23 cellular contexts compared by ENCODE assay signal in the genomic region with DNA sequence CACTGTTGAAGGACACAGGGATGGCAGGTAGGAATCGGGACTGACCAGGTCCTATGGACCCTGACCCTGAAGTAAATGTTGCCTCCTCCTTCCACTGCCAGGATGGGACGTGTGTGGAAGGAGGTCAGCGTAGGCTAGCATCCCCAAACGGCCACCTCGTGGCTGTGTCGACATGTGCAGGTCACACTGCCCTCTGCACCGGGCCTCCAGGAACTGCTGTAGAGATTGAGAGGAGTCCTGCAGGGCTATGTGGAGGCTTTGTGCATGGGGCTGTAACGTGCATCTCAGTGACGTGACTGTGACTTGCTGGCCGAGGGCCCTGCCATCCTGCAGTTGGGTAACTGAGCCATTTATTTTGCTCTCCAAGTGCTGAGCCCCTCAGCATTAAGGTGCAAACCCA.
"Had no signal": no experiment of that assay in that cellular context is flagged by ENCODE, and none has a peak within 500 bp of the region (broad histone marks: within the 10 kb centered on the region; RNA-seq: fewer than 3 reads in every experiment).

No MANE protein-coding gene starts in this region.

- H3K9me3 ChIP-seq: esophagus muscularis mucosa, heart right ventricle, left lung, mucosa of descending colon, sigmoid colon, vagina had no signal

- H3K27ac ChIP-seq: brain microvascular endothelial cell, esophagus muscularis mucosa, foreskin keratinocyte, left lung, sigmoid colon, vagina had no signal

- ATAC-seq: foreskin keratinocyte; left lung; mucosa of descending colon; stimulated activated effector memory CD8-positive, alpha-beta T cell treated with anti-CD3 and anti-CD28 coated beads, Interleukin-12 subunit alpha, Interleukin-12 subunit beta, amount 100 ng/mL, for 72 hours had no signal

- H3K36me3 ChIP-seq: brain microvascular endothelial cell, esophagus muscularis mucosa, heart right ventricle, left lung, sigmoid colon, vagina had no signal

- H3K4me1 ChIP-seq: foreskin keratinocyte had no signal

- DNase-seq: activated CD4-positive, alpha-beta memory T cell treated with anti-CD3 and anti-CD28 coated beads for 36 hours; activated CD4-positive, alpha-beta T cell treated with anti-CD3 and anti-CD28 coated beads, Interleukin-2, amount 10 ng/mL, durations not matched to agents 24 days and 14 days; activated CD4-positive, CD25-positive, alpha-beta regulatory T cell treated with anti-CD3 and anti-CD28 coated beads, Interleukin-2, amount 50 U/mL, for 72 hours; activated CD8-positive, alpha-beta memory T cell treated with anti-CD3 and anti-CD28 coated beads, Interleukin-2, amount 50 U/mL, for 48 hours; activated gamma-delta T cell treated with Interleukin-2 at 50 U/mL for 16 hours; activated naive CD4-positive, alpha-beta T cell treated with anti-CD3 and anti-CD28 coated beads, Interleukin-2, amount 50 U/mL, for 16 hours; activated T-cell treated with anti-CD3 and anti-CD28 coated beads, Interleukin-2, amount 50 U/mL, for 24 hours; amniotic stem cell; brain microvascular endothelial cell; foreskin keratinocyte; heart right ventricle; kidney glomerular epithelial cell; left lung; mucosa of descending colon; sigmoid colon; small intestine; stimulated activated CD4-positive, alpha-beta T cell treated with anti-CD3 and anti-CD28 coated beads, Interleukin-4, amount 100 ng/mL, for 24 hours; T-helper 9 cell had no signal

- H3K27me3 ChIP-seq: brain microvascular endothelial cell, vagina had no signal

- H3K4me3 ChIP-seq: esophagus muscularis mucosa, heart right ventricle, left lung, mucosa of descending colon, sigmoid colon, vagina had no signal

- FAIRE-seq: astrocyte, small intestine, TTC549 had no signal
